ENCODE assay signal across 8 cellular contexts in the genomic region with DNA sequence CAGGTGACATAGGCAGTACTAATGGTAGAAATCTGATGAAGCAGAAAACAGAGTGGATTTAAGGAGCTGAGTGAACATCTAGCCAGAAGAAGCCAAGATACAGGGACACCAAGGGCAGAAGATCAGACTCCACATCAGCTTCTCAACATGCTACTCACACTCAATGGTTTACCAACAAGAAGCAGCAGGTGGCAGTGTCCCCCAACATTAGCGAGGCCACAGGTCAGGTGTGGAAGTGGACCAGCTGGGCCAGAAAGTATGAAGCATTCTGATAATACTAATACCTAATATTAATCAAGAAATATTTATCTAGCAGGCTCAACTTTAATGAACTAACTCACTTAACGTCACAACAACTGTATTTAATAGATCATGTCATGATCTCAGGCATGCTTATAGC.
DNase-seq lines count a peak whose midpoint lies in the region; ATAC-seq and TF ChIP-seq lines count a peak whose summit lies in the region.

No MANE protein-coding gene starts in this region.

- peaks cover 2% of the 10 kb centered on the region for H3K27me3 Mint-ChIP-seq in activated B cell treated with CpG ODN at 0.5 μM for 24 hours

- peak; percentile 73 for ATAC-seq in GM21381 (IDR thresholded peaks at IDR 0.05; ENCODE audit: unreplicated experiment)
- ATAC-seq in activated B cell treated with CpG ODN at 0.5 μM for 24 hours (ENCODE audit: low read depth): no peak

- POLR2A ChIA-PET in activated B cell treated with CpG ODN at 0.5 μM for 24 hours (lab: Charles Lee): no interaction called here

- H3K4me1 Mint-ChIP-seq in activated B cell treated with CpG ODN at 0.5 μM for 24 hours: no peaks in the 10 kb centered on the region

- H3K4me3 Mint-ChIP-seq in activated B cell treated with CpG ODN at 0.5 μM for 24 hours: no peak overlapping the region

- peaks cover 2% of the 10 kb centered on the region for H3K9me3 Mint-ChIP-seq in activated B cell treated with CpG ODN at 0.5 μM for 24 hours

- intact Hi-C loops in activated B cell treated with CpG ODN at 0.5 μM for 24 hours (cut with micrococcal nuclease): loop anchor here (1.0 to 2.0 kb wide), 2 partner anchors 78 to 676 kb away; no protein-coding TSS in a partner anchor

- no peak overlapping the region for H3K27ac Mint-ChIP-seq in activated B cell treated with CpG ODN at 0.5 μM for 24 hours

- no peaks in the 10 kb centered on the region for H3K36me3 Mint-ChIP-seq in activated B cell treated with CpG ODN at 0.5 μM for 24 hours (ENCODE audit: low read depth)

- peak; percentile 3 for DNase-seq in GDM1 (lab: John Stamatoyannopoulos, UW)
- peak; percentile 27 for DNase-seq in HuH-7 (ENCODE audit: low spot score)
- peak; percentile 23 for DNase-seq in activated B cell treated with CpG ODN at 0.5 μM for 24 hours
- peak in 43 of 61 donors; percentile 1 to 62 (median 15) for DNase-seq in caudate nucleus (lab: John Stamatoyannopoulos, UW)
- DNase-seq in left kidney (ENCODE audit: low read depth, low spot score): peak; percentile 71
- peak; percentile 4 for DNase-seq in stimulated activated CD8-positive, alpha-beta memory T cell treated with anti-CD3 and anti-CD28 coated beads, Interleukin-15, amount 100 ng/mL, for 1 hour (ENCODE audit: low read depth)
- no peak for DNase-seq in NCI-H2196 treated with DMSO at 0.1 percent for 48 hours (lab: John Stamatoyannopoulos, UW; ENCODE audit: unreplicated experiment)

- TF ChIP-seq CTCF in activated B cell treated with CpG ODN at 0.5 μM for 24 hours (IDR thresholded peaks at IDR 0.05): no peak

- CTCF ChIA-PET in activated B cell treated with CpG ODN at 0.5 μM for 24 hours (lab: Charles Lee): interaction anchor here (0.8 to 3.4 kb wide), 11 partner anchors 9 to 847 kb away, joined by 3 to 107 read pairs (median 4); no protein-coding TSS in a partner anchor

- H3K27ac ChIP-seq in caudate nucleus (ENCODE audit: low read depth, low read length): no peak overlapping the region
